In genomic region chr2:121356058-121356640, GRCh38 we compare ENCODE assay signal across 10 cellular contexts.
DNase-seq lines count a peak whose midpoint lies in the region; ATAC-seq and TF ChIP-seq lines count a peak whose summit lies in the region.
"Had no signal": no experiment of that assay in that cellular context is flagged by ENCODE, and none has a peak within 500 bp of the region (broad histone marks: within the 10 kb centered on the region; RNA-seq: fewer than 3 reads in every experiment).

No MANE protein-coding gene starts in this region.

- no peak for ATAC-seq in GM21515 (IDR thresholded peaks at IDR 0.05; ENCODE audit: unreplicated experiment)

- no peak overlapping the region for H3K4me3 Mint-ChIP-seq in brain
- H3K4me3 Mint-ChIP-seq: CD4-positive, CD25-positive, alpha-beta regulatory T cell had no signal

- peak overlapping the region in 1 of 5 experiments; percentile 0 for H3K27ac Mint-ChIP-seq in brain

- peaks cover 50% of the 10 kb centered on the region for H3K36me3 Mint-ChIP-seq in brain

- peaks cover 5% of the 10 kb centered on the region for H3K4me1 Mint-ChIP-seq in brain

- peak; percentile 3 to 47 for DNase-seq in NOMO-1 (lab: John Stamatoyannopoulos, UW; ENCODE audit: unreplicated experiment in 2 of 2)
- no peak for DNase-seq in NOMO-1 treated with dmso at 0.1 percent for 144 hours (lab: John Stamatoyannopoulos, UW; ENCODE audit: unreplicated experiment)
- DNase-seq in HK-2 (ENCODE audit: unreplicated experiment) = peak; percentile 34
- DNase-seq in NCI-H524 (lab: John Stamatoyannopoulos, UW) = peak; percentile 19 to 73
- DNase-seq in iris pigment epithelial cell (ENCODE audit: low read depth) = peak; percentile 73
- peak; percentile 93 for DNase-seq in superior temporal gyrus (ENCODE audit: extremely low spot score)

- TF ChIP-seq CTCF in brain (conservative IDR thresholded peaks at IDR 0.05) = peak; percentile 69 to 87

- H3K27me3 Mint-ChIP-seq in brain = peaks cover under 1% of the 10 kb centered on the region
- H3K27me3 Mint-ChIP-seq: CD4-positive, CD25-positive, alpha-beta regulatory T cell had no signal

- H3K9me3 Mint-ChIP-seq in brain = no peaks in the 10 kb centered on the region
- H3K9me3 Mint-ChIP-seq: activated naive CD4-positive, alpha-beta T cell treated with anti-CD3 and anti-CD28 coated beads, Interleukin-2, amount 50 U/mL, for 72 hours; CD4-positive, CD25-positive, alpha-beta regulatory T cell had no signal
